ENCODE assay signal across 7 cellular contexts in the genomic region with DNA sequence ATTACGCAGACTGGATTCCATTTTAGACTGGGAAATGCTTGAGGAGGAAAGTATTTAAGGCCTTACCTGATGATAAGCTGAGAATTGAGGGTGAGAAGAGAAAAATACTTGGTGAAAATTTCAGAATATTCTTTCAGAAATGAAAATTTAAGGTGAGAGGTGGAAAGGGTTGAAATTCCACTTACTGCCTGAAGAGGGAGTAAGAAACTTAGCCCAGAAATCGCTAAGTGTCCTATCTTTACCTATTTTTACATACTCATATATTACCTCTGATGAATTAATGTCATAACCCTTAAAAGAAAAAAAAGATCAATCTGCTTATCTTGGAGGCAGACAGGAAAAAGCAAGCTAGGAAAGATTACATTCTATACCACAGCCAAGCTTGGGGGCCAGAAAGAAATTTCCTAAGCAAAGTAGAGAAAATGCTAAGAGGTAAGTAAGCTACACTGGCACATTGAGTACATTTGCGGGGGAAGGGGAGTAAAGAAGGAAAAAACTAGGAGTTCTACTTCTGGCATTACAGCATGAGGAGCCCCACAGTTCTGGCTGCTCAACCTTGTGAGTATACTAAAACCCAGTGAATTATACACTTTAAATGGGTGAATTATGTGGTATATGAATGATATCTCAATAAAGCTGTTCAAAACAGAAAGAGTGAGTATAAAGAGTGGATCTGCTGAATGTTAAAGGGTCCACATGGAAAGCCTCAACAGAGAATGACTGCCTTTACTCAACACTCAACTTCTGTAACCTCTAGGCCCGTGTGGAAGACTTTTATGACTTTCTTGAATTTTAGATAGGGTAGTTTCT. TPM values are rescaled to one million over a fixed set of nuclear protein-coding genes. Genes with fewer than 3 reads are reported as not detected.
DNase-seq lines count a peak whose midpoint lies in the region; ATAC-seq and TF ChIP-seq lines count a peak whose summit lies in the region.

No MANE protein-coding gene starts in this region.

- H3K4me1 Mint-ChIP-seq in endothelial cell (ENCODE audit: unreplicated experiment), result peaks cover 6% of the 10 kb centered on the region

- H3K4me3 Mint-ChIP-seq in endothelial cell (ENCODE audit: unreplicated experiment), result no peak overlapping the region

- H3K9me3 Mint-ChIP-seq in endothelial cell (ENCODE audit: unreplicated experiment), result no peaks in the 10 kb centered on the region

- no peaks in the 10 kb centered on the region for H3K27me3 Mint-ChIP-seq in endothelial cell (ENCODE audit: unreplicated experiment)

- peaks cover 6% of the 10 kb centered on the region for H3K36me3 Mint-ChIP-seq in endothelial cell (ENCODE audit: low read depth, unreplicated experiment)

- no peak overlapping the region for H3K27ac Mint-ChIP-seq in endothelial cell (ENCODE audit: unreplicated experiment)

- DNase-seq in GM03348 (ENCODE audit: low spot score) (peak; percentile 33), NCI-H460 (ENCODE audit: extremely low read depth, low read depth) (peak; percentile 5), endothelial cell (ENCODE audit: low spot score) (no peak), renal cortical epithelial cell (ENCODE audit: low read depth) (peak; percentile 41), SHP77 treated with DMSO at 0.1 percent for 48 hours (lab: John Stamatoyannopoulos, UW) (no peak), middle frontal gyrus (ENCODE audit: extremely low spot score, low spot score) (no peak)

- TF ChIP-seq CTCF in endothelial cell (IDR thresholded peaks at IDR 0.05; ENCODE audit: unreplicated experiment), result peak; percentile 92

- ATAC-seq in GM21529 (IDR thresholded peaks at IDR 0.05; ENCODE audit: unreplicated experiment), result peak; percentile 76

RNA-seq across cellular contexts. Expression of gene SMC6, which starts 33.8 kb away (rescaled TPM):
- total RNA-seq in NCI-H460 (2014; rRNA removed; shearing (Covaris generic)), result 30.2 and 37.5 TPM in 2 replicates
- polyA plus RNA-seq in NCI-H460 (2014; cell fraction: nucleus; rRNA removed), result 32.2 and 40.0 TPM in 2 replicates
- total RNA-seq in endothelial cell (ENCODE audit: unreplicated experiment) (28.8 TPM), renal cortical epithelial cell (22.2 and 33.8 TPM in 2 replicates)

RNA-seq across cellular contexts. Expression of gene GEN1, which starts 34.2 kb away (rescaled TPM):
- total RNA-seq in NCI-H460 (2014; rRNA removed; shearing (Covaris generic)), result 17.5 and 20.1 TPM in 2 replicates
- polyA plus RNA-seq in NCI-H460 (2014; cell fraction: nucleus; rRNA removed), result 45.3 and 47.5 TPM in 2 replicates
- total RNA-seq in endothelial cell (ENCODE audit: unreplicated experiment) (12.3 TPM), renal cortical epithelial cell (11.7 and 16.1 TPM in 2 replicates)

Comparison
In these comparisons a context has a peak if more than half of its experiments do, and no peak if none do; other contexts are left out.
1. DNase-seq: peak in GM03348 (single experiment), NCI-H460 (single experiment) and renal cortical epithelial cell (single experiment); none in endothelial cell (single experiment), SHP77 treated with DMSO at 0.1 percent for 48 hours (single experiment) and middle frontal gyrus (single experiment).